ENCODE assay signal across 8 cellular contexts in genomic region chr6:132598473-132598872, GRCh38. TPM values are rescaled to one million over a fixed set of nuclear protein-coding genes. Genes with fewer than 3 reads are reported as not detected.
DNase-seq lines count a peak whose midpoint lies in the region; TF ChIP-seq lines count a peak whose summit lies in the region.

No MANE protein-coding gene starts in this region.

- H4K20me1 ChIP-seq in hepatocyte (ENCODE audit: insufficient read depth, poor library complexity, severe bottlenecking) = no peaks in the 10 kb centered on the region

- H3K27me3 ChIP-seq in H7 (ENCODE audit: control insufficient read depth, insufficient read depth, low read length) (no peaks in the 10 kb centered on the region), hepatocyte (no peaks in the 10 kb centered on the region)
- no peaks in the 10 kb centered on the region for H3K27me3 ChIP-seq in CD8-positive, alpha-beta memory T cell (ENCODE audit: insufficient read depth, low read length, poor library complexity, severe bottlenecking)

- peak overlapping the region; percentile 21 for H2AFZ ChIP-seq in hepatocyte

- CTCF ChIA-PET in activated CD4-positive, alpha-beta memory T cell treated with anti-CD3 and anti-CD28 coated beads, Interleukin-2, amount 10 ng/mL, durations not matched to agents 7 days and 5 days (lab: Charles Lee) = interaction anchor here (0.6 kb wide), 1 partner anchor 72 kb away, joined by 3 read pairs; no protein-coding TSS in a partner anchor
- CTCF ChIA-PET in CD8-positive, alpha-beta memory T cell (lab: Charles Lee) = interaction anchor here (1.1 kb wide), 1 partner anchor 200 kb away, joined by 3 read pairs; the partner anchor contains the start of gene SLC18B1

- H3K36me3 ChIP-seq in H7 (replicated peaks; ENCODE audit: control insufficient read depth, insufficient read depth, low read length) (no peaks in the 10 kb centered on the region), hepatocyte (replicated peaks; ENCODE audit: insufficient read depth, low read depth) (no peaks in the 10 kb centered on the region)
- no peaks in the 10 kb centered on the region for H3K36me3 ChIP-seq in CD8-positive, alpha-beta memory T cell (ENCODE audit: insufficient read depth, low read length)

- no peaks in the 10 kb centered on the region for H3K9me3 ChIP-seq in hepatocyte (ENCODE audit: low read depth)
- no peaks in the 10 kb centered on the region for H3K9me3 ChIP-seq in CD8-positive, alpha-beta memory T cell (ENCODE audit: low read length)

- H3K27ac Mint-ChIP-seq in activated CD4-positive, alpha-beta memory T cell treated with anti-CD3 and anti-CD28 coated beads, Interleukin-2, amount 10 ng/mL, durations not matched to agents 7 days and 5 days = no peak overlapping the region
- no peak overlapping the region for H3K27ac Mint-ChIP-seq in CD8-positive, alpha-beta memory T cell

- WGBS in hepatocyte (ENCODE audit: low lambda C conversion rate, missing lambda C conversion rate) = 36% methylated on average over 3 of the region's 3 CpGs

- H3K4me1 ChIP-seq in hepatocyte (ENCODE audit: insufficient read depth) = no peaks in the 10 kb centered on the region
- no peaks in the 10 kb centered on the region for H3K4me1 ChIP-seq in CD8-positive, alpha-beta memory T cell (ENCODE audit: insufficient read depth, low read length)

- no peak for TF ChIP-seq POLR2A in NB4 (IDR thresholded peaks at IDR 0.05; ENCODE audit: extremely low read depth, insufficient read length)

- no peaks in the 10 kb centered on the region for H3K9me2 ChIP-seq in hepatocyte (replicated peaks; ENCODE audit: insufficient read depth)

- H3K4me3 ChIP-seq in GM12864 (ENCODE audit: low read depth, low read length) (no peak overlapping the region), H7 (ENCODE audit: insufficient read depth, low read depth, low read length) (no peak overlapping the region), NB4 (ENCODE audit: low read depth, low read length) (no peak overlapping the region), hepatocyte (no peak overlapping the region)
- H3K4me3 ChIP-seq in CD8-positive, alpha-beta memory T cell (ENCODE audit: low read length) = no peak overlapping the region

- no peaks in the 10 kb centered on the region for H3K79me2 ChIP-seq in hepatocyte

- H3K36me3 Mint-ChIP-seq in activated CD4-positive, alpha-beta memory T cell treated with anti-CD3 and anti-CD28 coated beads, Interleukin-2, amount 10 ng/mL, durations not matched to agents 7 days and 5 days (ENCODE audit: low read depth) = no peaks in the 10 kb centered on the region
- H3K36me3 Mint-ChIP-seq in CD8-positive, alpha-beta memory T cell = no peaks in the 10 kb centered on the region

- H3K4me2 ChIP-seq in hepatocyte = no peak overlapping the region

- H3K4me3 Mint-ChIP-seq in activated CD4-positive, alpha-beta memory T cell treated with anti-CD3 and anti-CD28 coated beads, Interleukin-2, amount 10 ng/mL, durations not matched to agents 7 days and 5 days = no peak overlapping the region
- no peak overlapping the region for H3K4me3 Mint-ChIP-seq in CD8-positive, alpha-beta memory T cell

- peak; percentile 64 for TF ChIP-seq CTCF in GM12864 (IDR thresholded peaks at IDR 0.05; ENCODE audit: low read depth, low read length, missing control alignments)
- peak; percentile 44 for TF ChIP-seq CTCF in NB4 (IDR thresholded peaks at IDR 0.05; ENCODE audit: low read depth, low read length)
- TF ChIP-seq CTCF in hepatocyte (IDR thresholded peaks at IDR 0.05; ENCODE audit: poor library complexity) = peak; percentile 35

- H3K27me3 Mint-ChIP-seq in activated CD4-positive, alpha-beta memory T cell treated with anti-CD3 and anti-CD28 coated beads, Interleukin-2, amount 10 ng/mL, durations not matched to agents 7 days and 5 days = peaks cover 12% of the 10 kb centered on the region
- peaks cover 15 to 39% of the 10 kb centered on the region in 2 donors for H3K27me3 Mint-ChIP-seq in CD8-positive, alpha-beta memory T cell

- POLR2A ChIA-PET in activated CD4-positive, alpha-beta memory T cell treated with anti-CD3 and anti-CD28 coated beads, Interleukin-2, amount 10 ng/mL, durations not matched to agents 7 days and 5 days (lab: Charles Lee) = no interaction called here
- POLR2A ChIA-PET in CD8-positive, alpha-beta memory T cell (lab: Charles Lee) = interaction anchor here (0.6 kb wide), 1 partner anchor 33 kb away, joined by 5 read pairs; no protein-coding TSS in a partner anchor

- peak overlapping the region; percentile 4 for H3K27ac ChIP-seq in hepatocyte
- no peak overlapping the region for H3K27ac ChIP-seq in CD8-positive, alpha-beta memory T cell (ENCODE audit: low read depth, low read length)

- H3K9me3 Mint-ChIP-seq in activated CD4-positive, alpha-beta memory T cell treated with anti-CD3 and anti-CD28 coated beads, Interleukin-2, amount 10 ng/mL, durations not matched to agents 7 days and 5 days = no peaks in the 10 kb centered on the region
- no peaks in the 10 kb centered on the region for H3K9me3 Mint-ChIP-seq in CD8-positive, alpha-beta memory T cell

- H3K4me1 Mint-ChIP-seq in activated CD4-positive, alpha-beta memory T cell treated with anti-CD3 and anti-CD28 coated beads, Interleukin-2, amount 10 ng/mL, durations not matched to agents 7 days and 5 days = no peaks in the 10 kb centered on the region
- no peaks in the 10 kb centered on the region for H3K4me1 Mint-ChIP-seq in CD8-positive, alpha-beta memory T cell

- DNase-seq in GM12864 (ENCODE audit: low read depth) (no peak), H7 (peak; percentile 14), NB4 (ENCODE audit: low read depth) (peak; percentile 27), hepatocyte (ENCODE audit: low spot score) (peak; percentile 55)
- no peak for DNase-seq in activated CD4-positive, alpha-beta memory T cell treated with anti-CD3 and anti-CD28 coated beads, Interleukin-2, amount 10 ng/mL, durations not matched to agents 7 days and 5 days
- DNase-seq in stimulated activated naive CD4-positive, alpha-beta T cell (lab: John Stamatoyannopoulos, UW) = no peak
- no peak for DNase-seq in effector CD8-positive, alpha-beta T cell (lab: John Stamatoyannopoulos, UW)
- no peak for DNase-seq in CD8-positive, alpha-beta memory T cell

RNA-seq across cellular contexts. Expression of gene TAAR5, which starts 8.9 kb away (rescaled TPM):
- not detected in 2 replicates for total RNA-seq in H7 (2014; rRNA removed; shearing (Covaris generic))
- not detected in 2 replicates for total RNA-seq in hepatocyte
- polyA plus RNA-seq in hepatocyte = not detected in 2 replicates
- total RNA-seq in activated CD4-positive, alpha-beta memory T cell treated with anti-CD3 and anti-CD28 coated beads, Interleukin-2, amount 10 ng/mL, durations not matched to agents 7 days and 5 days = not detected
- total RNA-seq in CD8-positive, alpha-beta memory T cell = not detected
- polyA plus RNA-seq in CD8-positive, alpha-beta memory T cell = not detected

RNA-seq across cellular contexts. Expression of gene TAAR2, which starts 25.6 kb away (rescaled TPM):
- not detected in 2 replicates for total RNA-seq in H7 (2014; rRNA removed; shearing (Covaris generic))
- total RNA-seq in hepatocyte = not detected in 2 replicates
- not detected in 2 replicates for polyA plus RNA-seq in hepatocyte
- total RNA-seq in activated CD4-positive, alpha-beta memory T cell treated with anti-CD3 and anti-CD28 coated beads, Interleukin-2, amount 10 ng/mL, durations not matched to agents 7 days and 5 days = not detected
- not detected for total RNA-seq in CD8-positive, alpha-beta memory T cell
- not detected for polyA plus RNA-seq in CD8-positive, alpha-beta memory T cell

RNA-seq across cellular contexts. Expression of gene TAAR6, which starts 28.4 kb away (rescaled TPM):
- not detected in 2 replicates for total RNA-seq in H7 (2014; rRNA removed; shearing (Covaris generic))
- total RNA-seq in hepatocyte = not detected in 2 replicates
- polyA plus RNA-seq in hepatocyte = not detected in 2 replicates
- not detected for total RNA-seq in activated CD4-positive, alpha-beta memory T cell treated with anti-CD3 and anti-CD28 coated beads, Interleukin-2, amount 10 ng/mL, durations not matched to agents 7 days and 5 days
- total RNA-seq in CD8-positive, alpha-beta memory T cell = not detected
- polyA plus RNA-seq in CD8-positive, alpha-beta memory T cell = not detected

RNA-seq across cellular contexts. Expression of gene TAAR8, which starts 46.0 kb away (rescaled TPM):
- total RNA-seq in H7 (2014; rRNA removed; shearing (Covaris generic)) = not detected in 2 replicates
- total RNA-seq in hepatocyte = not detected in 2 replicates
- polyA plus RNA-seq in hepatocyte = not detected in 2 replicates
- not detected for total RNA-seq in activated CD4-positive, alpha-beta memory T cell treated with anti-CD3 and anti-CD28 coated beads, Interleukin-2, amount 10 ng/mL, durations not matched to agents 7 days and 5 days
- total RNA-seq in CD8-positive, alpha-beta memory T cell = not detected
- not detected for polyA plus RNA-seq in CD8-positive, alpha-beta memory T cell

Comparison
In these comparisons a context has a peak if more than half of its experiments do, and no peak if none do; other contexts are left out.
1. DNase-seq: peak in H7 (single experiment), NB4 (single experiment) and hepatocyte (single experiment); none in GM12864 (single experiment), activated CD4-positive, alpha-beta memory T cell treated with anti-CD3 and anti-CD28 coated beads, Interleukin-2, amount 10 ng/mL, durations not matched to agents 7 days and 5 days (single experiment), stimulated activated naive CD4-positive, alpha-beta T cell (0 of 6), effector CD8-positive, alpha-beta T cell (single experiment) and CD8-positive, alpha-beta memory T cell (0 of 5).
2. Peak in every context shown above with its lines, with median percentiles within 50 percentile points of each other: CTCF ChIP-seq.